In the genomic region with DNA sequence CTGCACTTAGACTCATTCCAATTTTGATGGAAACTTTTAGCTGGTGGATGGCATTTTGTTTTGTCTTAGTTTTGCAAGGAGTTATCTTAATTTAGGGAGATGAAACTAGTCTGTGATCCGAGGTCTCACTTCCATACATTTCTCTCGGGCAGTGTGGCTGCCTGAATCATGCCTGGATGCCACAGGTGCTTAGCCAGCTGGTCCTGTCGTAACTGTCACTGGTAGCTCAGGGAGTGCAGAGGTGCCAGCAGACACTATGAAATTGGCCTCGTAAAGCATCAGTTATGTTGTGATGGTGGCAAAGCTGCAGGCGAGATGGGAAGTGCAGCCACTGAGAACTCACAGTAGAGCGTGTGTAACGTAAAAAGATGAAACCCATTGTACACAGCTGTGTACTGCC, we compare ENCODE assay signal across 17 cellular contexts.
DNase-seq lines count a peak whose midpoint lies in the region; ATAC-seq, FAIRE-seq and TF ChIP-seq lines count a peak whose summit lies in the region.
"Had no signal": no experiment of that assay in that cellular context is flagged by ENCODE, and none has a peak within 500 bp of the region (broad histone marks: within the 10 kb centered on the region; RNA-seq: fewer than 3 reads in every experiment).

No MANE protein-coding gene starts in this region.

- no peak overlapping the region for H3K56ac ChIP-seq in IMR-90 (ENCODE audit: extremely low read depth, insufficient read depth, low read length)

- no peaks in the 10 kb centered on the region for H3K27me3 ChIP-seq in IMR-90 (ENCODE audit: control insufficient read depth, insufficient read depth, low read length)
- H3K27me3 ChIP-seq in psoas muscle (ENCODE audit: insufficient read depth in 3 of 3, low read length in 2 of 3) = no peaks in the 10 kb centered on the region
- no peaks in the 10 kb centered on the region for H3K27me3 ChIP-seq in SJCRH30
- 0 out of 5 replicates have a peak, but pooled peaks cover 0 to 2% of the 10 kb centered on the region in 2 experiments for H3K27me3 ChIP-seq in HepG2 (ENCODE audit: control insufficient read depth in 1 of 2, insufficient read depth in 2 of 2, low read length in 2 of 2)

- H2BK20ac ChIP-seq in IMR-90 (ENCODE audit: low read depth, low read length) = no peak overlapping the region

- no peaks in the 10 kb centered on the region; the same call in 1 of the 2 replicates for H3K36me3 ChIP-seq in IMR-90 (ENCODE audit: control insufficient read depth, insufficient read depth, low read length)
- H3K36me3 ChIP-seq in psoas muscle (ENCODE audit: insufficient read depth in 1 of 2, low read depth in 1 of 2) = no peaks in the 10 kb centered on the region
- H3K36me3 ChIP-seq in SJCRH30 = no peaks in the 10 kb centered on the region
- H3K36me3 ChIP-seq in HepG2 (replicated peaks in 1 of 2; ENCODE audit: control insufficient read depth in 1 of 2, insufficient read depth in 2 of 2, low read length in 2 of 2) = no peaks in the 10 kb centered on the region
- H3K36me3 ChIP-seq: BLaER1 treated with 17β-estradiol and CSF1 and Interleukin-3, amounts not matched to agents 10 nM and 100 nM had no signal

- H2AFZ ChIP-seq in IMR-90 (replicated peaks; ENCODE audit: low read length, poor library complexity) = no peak overlapping the region
- no peak overlapping the region for H2AFZ ChIP-seq in HepG2 (ENCODE audit: low read length)
- H2AFZ ChIP-seq: GM23248 had no signal

- TF ChIP-seq CTCF in IMR-90 (conservative IDR thresholded peaks at IDR 0.05; ENCODE audit: low read depth, low read length) (no peak), psoas muscle (IDR thresholded peaks at IDR 0.05) (no peak), HepG2 (CRISPR knock-in tag; IDR thresholded peaks at IDR 0.05) (no peak)

- H3K4me1 ChIP-seq in IMR-90 (ENCODE audit: control insufficient read depth, insufficient read depth, low read length) = peaks cover 19% of the 10 kb centered on the region
- H3K4me1 ChIP-seq in psoas muscle = peaks cover 49% of the 10 kb centered on the region
- peaks cover 4% of the 10 kb centered on the region; the same call in 1 of the 2 replicates for H3K4me1 ChIP-seq in SJCRH30
- H3K4me1 ChIP-seq in HepG2 (ENCODE audit: insufficient read depth, low read length) = peaks cover 41% of the 10 kb centered on the region

- H3K4ac ChIP-seq in IMR-90 (ENCODE audit: low read depth, low read length) = no peak overlapping the region

- H3K79me2 ChIP-seq in HepG2 (ENCODE audit: insufficient read depth, low read length) = no peaks in the 10 kb centered on the region

- no peak overlapping the region for H2BK120ac ChIP-seq in IMR-90 (ENCODE audit: low read depth, low read length)

- no peak overlapping the region for H2AK9ac ChIP-seq in IMR-90 (replicated peaks; ENCODE audit: low read depth, low read length, poor library complexity)

- H3K23ac ChIP-seq in IMR-90 (ENCODE audit: low read depth, low read length) = no peak overlapping the region

- WGBS in IMR-90 (ENCODE audit: extremely low coverage in 2 of 2, insufficient read length in 1 of 2), 2 experiments = 0% methylated on average over 1 of the region's 7 CpGs; no CpG with 5 or more reads in 1 of the 2 experiments
- 49 to 70% (median 50%) methylated on average over 7 of the region's 7 CpGs for WGBS in psoas muscle, 3 donors
- WGBS in HepG2 (ENCODE audit: low lambda C conversion rate) = 89% methylated on average over 7 of the region's 7 CpGs

- TF ChIP-seq RAD21 in IMR-90 (IDR thresholded peaks at IDR 0.05; ENCODE audit: low read length) = no peak
- TF ChIP-seq RAD21 in HepG2 (CRISPR knock-in tag; IDR thresholded peaks at IDR 0.05) = no peak

- H4K5ac ChIP-seq in IMR-90 (ENCODE audit: low read depth, low read length) = no peak overlapping the region

- ATAC-seq in IMR-90 (ENCODE audit: low read depth) (no peak), psoas muscle (peak; percentile 47 to 72 (median 56)), HepG2 (no peak), HG02938 (IDR thresholded peaks at IDR 0.05; ENCODE audit: unreplicated experiment) (no peak)
- ATAC-seq: GM12878, HCT116 had no signal

- no peak overlapping the region for H4K91ac ChIP-seq in IMR-90 (ENCODE audit: insufficient read depth, low read depth, low read length)

- H2BK15ac ChIP-seq in IMR-90 (ENCODE audit: low read depth, low read length) = no peak overlapping the region

- POLR2A ChIA-PET in IMR-90 (lab: Charles Lee; ENCODE audit: unreplicated experiment) (no interaction called here), HepG2 (lab: Yijun Ruan, JAX) (no interaction called here)

- no peak overlapping the region for H3K27ac ChIP-seq in IMR-90 (ENCODE audit: insufficient read depth, low read length)
- peak overlapping the region; percentile 19 for H3K27ac ChIP-seq in epithelial cell of prostate
- H3K27ac ChIP-seq in psoas muscle = peak overlapping the region; percentile 72
- H3K27ac ChIP-seq in SJCRH30 = no peak overlapping the region
- no peak overlapping the region for H3K27ac ChIP-seq in HepG2 (ENCODE audit: extremely low read length, insufficient read depth, low read length)
- H3K27ac ChIP-seq: 22Rv1; BLaER1 treated with 17β-estradiol and CSF1 and Interleukin-3, amounts not matched to agents 10 nM and 100 nM; GM23248 had no signal

- H3K4me3 ChIP-seq in IMR-90 (ENCODE audit: insufficient read depth, low read depth, low read length) (no peak overlapping the region), psoas muscle (no peak overlapping the region), SJCRH30 (no peak overlapping the region), HepG2 (replicated peaks in 1 of 3; ENCODE audit: insufficient read depth in 1 of 3, low read depth in 2 of 3, low read length in 3 of 3) (no peak overlapping the region)
- H3K4me3 ChIP-seq: BLaER1 treated with 17β-estradiol and CSF1 and Interleukin-3, amounts not matched to agents 10 nM and 100 nM; GM12878; GM23248 had no signal

- BruUV-seq in IMR-90 (replicated peaks; lab: Mats Ljungman, UMichigan) = no TSS peak
- BruUV-seq in HepG2 (replicated peaks; lab: Mats Ljungman, UMichigan) = no TSS peak

- H4K20me1 ChIP-seq in IMR-90 (ENCODE audit: insufficient read depth, low read length) = peaks cover 41% of the 10 kb centered on the region; the same call in 1 of the 2 replicates
- H4K20me1 ChIP-seq in HepG2 (ENCODE audit: insufficient read depth, low read length) = no peaks in the 10 kb centered on the region

- CTCF ChIA-PET in IMR-90 (lab: Yijun Ruan, JAX) = no interaction called here
- CTCF ChIA-PET in HepG2 (lab: Yijun Ruan, JAX; ENCODE audit: low intra/inter-chr PET ratio, low total read pairs) = no interaction called here

- no peak overlapping the region for H3K4me2 ChIP-seq in IMR-90 (ENCODE audit: low read depth, low read length)
- H3K4me2 ChIP-seq in HepG2 (ENCODE audit: low read depth, low read length) = no peak overlapping the region

- peaks cover 42 to 92% of the 10 kb centered on the region in 2 experiments for H3K79me1 ChIP-seq in IMR-90 (ENCODE audit: low read depth in 1 of 2, low read length in 2 of 2)

- no peak overlapping the region for H3K18ac ChIP-seq in IMR-90 (ENCODE audit: low read depth, low read length)

- H3K9me3 ChIP-seq in IMR-90 (ENCODE audit: control insufficient read depth, insufficient read depth, low read length) = no peaks in the 10 kb centered on the region
- H3K9me3 ChIP-seq in psoas muscle = no peaks in the 10 kb centered on the region
- H3K9me3 ChIP-seq in SJCRH30 (replicated peaks) = no peaks in the 10 kb centered on the region
- no peaks in the 10 kb centered on the region for H3K9me3 ChIP-seq in HepG2 (ENCODE audit: low read length)
- H3K9me3 ChIP-seq: BLaER1 treated with 17β-estradiol and CSF1 and Interleukin-3, amounts not matched to agents 10 nM and 100 nM had no signal

- dilution Hi-C loops in IMR-90 (cut with HindIII; ENCODE audit: low sequenced_read_pairs, unreplicated experiment) = no loop called here

- peaks cover 16% of the 10 kb centered on the region for H3K9me1 ChIP-seq in IMR-90 (ENCODE audit: insufficient read depth, low read length)

- in situ Hi-C loops in IMR-90 (cut with MboI; ENCODE audit: low sequenced_read_pairs) (no loop called here), HepG2 (cut with HindIII; ENCODE audit: extremely low pct_ligation_motif_present, low pct_unique_long_range_greater_than_20kb) (no loop called here)

- H4K8ac ChIP-seq in IMR-90 (ENCODE audit: low read depth in 2 of 2, low read length in 2 of 2) = no peak overlapping the region

- no peak overlapping the region for H2BK5ac ChIP-seq in IMR-90 (ENCODE audit: low read depth, low read length, poor library complexity, severe bottlenecking)

- no peak overlapping the region for H3K14ac ChIP-seq in IMR-90 (replicated peaks; ENCODE audit: low read depth, low read length)

- no peak for FAIRE-seq in HepG2 (lab: Jason Lieb, UNC)
- FAIRE-seq: GM12878, GM18507, H54 had no signal

- intact Hi-C loops in IMR-90 (cut with micrococcal nuclease) = no loop called here
- intact Hi-C loops in psoas muscle (cut with DNase I) = no loop called here
- intact Hi-C loops in HepG2 (cut with micrococcal nuclease; ENCODE audit: unreplicated experiment) = no loop called here

- TF ChIP-seq EP300 in HepG2 (IDR thresholded peaks at IDR 0.05; ENCODE audit: low read depth in 2 of 2, low read length in 2 of 2) (no peak), HepG2 (CRISPR knock-in tag; IDR thresholded peaks at IDR 0.05; ENCODE audit: borderline replicate concordance) (no peak)

- H3K9ac ChIP-seq in IMR-90 (ENCODE audit: low read depth, low read length) (no peak overlapping the region), HepG2 (ENCODE audit: insufficient read depth, low read depth, low read length) (no peak overlapping the region)
- H3K9ac ChIP-seq: BLaER1 treated with 17β-estradiol and CSF1 and Interleukin-3, amounts not matched to agents 10 nM and 100 nM; GM23248 had no signal

- H2AK5ac ChIP-seq in IMR-90 (ENCODE audit: low read depth, low read length) = peak overlapping the region; percentile 10; the same call in 1 of the 2 replicates

- no peak for TF ChIP-seq POLR2A in IMR-90 (IDR thresholded peaks at IDR 0.05; ENCODE audit: low read depth, low read length)
- no peak for TF ChIP-seq POLR2A in HepG2 (IDR thresholded peaks at IDR 0.05; ENCODE audit: insufficient read depth in 1 of 2, low read depth in 2 of 2, low read length in 2 of 2)

- DNase-seq in NCI-H1694 treated with DMSO at 0.1 percent for 48 hours (lab: John Stamatoyannopoulos, UW) (peak; percentile 10), NCI-H1694 (lab: John Stamatoyannopoulos, UW) (no peak), IMR-90 (no peak), epithelial cell of prostate (ENCODE audit: low read depth, low spot score) (no peak), psoas muscle (no peak), SJCRH30 (no peak), HepG2 (ENCODE audit: low spot score) (no peak)
- DNase-seq: AML-193; CD4-positive, CD25-positive, alpha-beta regulatory T cell; GM23248 had no signal

TF ChIP-seq in IMR-90, 13 proteins besides CTCF, POLR2A, EP300 and RAD21 (continues in another document):
- TF ChIP-seq CEBPB (IDR thresholded peaks at IDR 0.05; ENCODE audit: low read depth, low read length) = no peak
- no peak for TF ChIP-seq NFE2L2 (IDR thresholded peaks at IDR 0.05; ENCODE audit: low read depth, low read length)
- no peak for TF ChIP-seq SMC3 (IDR thresholded peaks at IDR 0.05; ENCODE audit: low read depth, low read length)

TF ChIP-seq in HepG2, 621 proteins besides CTCF, POLR2A, EP300 and RAD21 (continues in another document):
- TF ChIP-seq ZSCAN9 (CRISPR knock-in tag; IDR thresholded peaks at IDR 0.05; ENCODE audit: borderline replicate concordance) (no peak), TEAD2 (CRISPR knock-in tag; IDR thresholded peaks at IDR 0.05) (no peak), PCBP2 (optimal IDR thresholded peaks at IDR 0.05; ENCODE audit: low read depth, low read length, poor library complexity, severe bottlenecking) (no peak)

Comparison
In these comparisons a context has a peak if more than half of its experiments do, and no peak if none do; other contexts are left out.
1. ATAC-seq: peak in psoas muscle (4 of 4); none in IMR-90 (single experiment), HepG2 (single experiment) and HG02938 (single experiment).
2. H3K27ac ChIP-seq: peak in epithelial cell of prostate (single experiment) and psoas muscle (single experiment); none in IMR-90 (single experiment), SJCRH30 (single experiment) and HepG2 (single experiment).